Comparison of ENCODE assay signal across 16 cellular contexts in the genomic region with DNA sequence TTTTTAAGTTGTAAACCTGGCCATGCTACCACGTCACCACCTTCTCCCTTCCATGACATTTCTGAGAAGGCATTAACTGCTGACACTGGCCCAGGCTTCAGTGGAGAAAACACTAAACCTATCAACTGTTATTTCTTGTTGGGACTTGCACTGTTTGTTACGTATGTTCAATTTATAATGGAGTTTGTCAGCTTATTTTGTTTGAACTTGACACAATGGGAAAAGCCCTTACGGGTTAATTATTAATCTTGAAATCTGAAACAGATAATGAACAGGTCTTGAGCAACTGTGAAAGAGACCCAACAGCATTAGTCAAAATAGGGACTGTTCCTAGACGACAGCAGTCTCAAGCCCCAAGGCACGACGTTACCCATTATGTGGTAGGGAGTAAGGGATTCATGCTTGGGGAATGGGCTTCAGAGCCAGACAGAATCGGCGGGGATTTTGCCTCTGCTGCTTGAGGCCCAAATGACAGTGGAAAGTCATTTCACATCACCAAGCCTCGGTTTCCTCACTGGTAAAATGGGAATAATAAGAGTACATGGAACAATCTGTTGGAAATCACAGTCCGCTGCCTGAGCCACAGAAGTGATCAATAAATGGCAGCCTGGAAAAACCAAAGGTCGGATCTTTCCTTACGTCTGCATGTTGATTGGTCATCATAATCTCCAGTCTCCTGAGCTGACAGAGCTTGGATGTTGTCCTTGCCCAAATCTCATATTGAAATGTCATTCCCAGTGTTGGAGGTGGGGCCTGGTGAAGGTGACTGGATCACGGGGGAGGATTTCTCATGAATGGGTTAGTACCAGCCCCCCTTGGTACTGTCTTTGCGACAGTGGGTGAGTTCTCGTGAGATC. TPM values are rescaled to one million over a fixed set of nuclear protein-coding genes. Genes with fewer than 3 reads are reported as not detected.
DNase-seq lines count a peak whose midpoint lies in the region; ATAC-seq and TF ChIP-seq lines count a peak whose summit lies in the region.
"Had no signal": no experiment of that assay in that cellular context is flagged by ENCODE, and none has a peak within 500 bp of the region (broad histone marks: within the 10 kb centered on the region; RNA-seq: fewer than 3 reads in every experiment).

No MANE protein-coding gene starts in this region.

- H3K27ac ChIP-seq in body of pancreas (no peak overlapping the region), endodermal cell (ENCODE audit: low read depth, low read length) (no peak overlapping the region)
- H3K27ac ChIP-seq: colonic mucosa had no signal

- H3K4me1 Mint-ChIP-seq in progenitor cell of endocrine pancreas (ENCODE audit: low read depth) (peaks cover 29% of the 10 kb centered on the region), endodermal cell (peaks cover 13% of the 10 kb centered on the region)

- H3K9me3 ChIP-seq in body of pancreas (no peaks in the 10 kb centered on the region), MG63 (no peaks in the 10 kb centered on the region), endodermal cell (ENCODE audit: control insufficient read depth, low read length) (no peaks in the 10 kb centered on the region)
- H3K9me3 ChIP-seq: BE2C, colonic mucosa had no signal

- ATAC-seq in GM18867 (IDR thresholded peaks at IDR 0.05; ENCODE audit: unreplicated experiment) (peak; percentile 83), HG02610 (IDR thresholded peaks at IDR 0.05; ENCODE audit: unreplicated experiment) (peak; percentile 57), body of pancreas (peak; percentile 58)
- ATAC-seq: stimulated activated naive CD8-positive, alpha-beta T cell treated with anti-CD3 and anti-CD28 coated beads, Interleukin-15, Interleukin-2, amounts not matched to agents 100 U/mL and 50 U/mL, for 24 hours had no signal

- H3K4me3 ChIP-seq in body of pancreas (no peak overlapping the region), MG63 (no peak overlapping the region), endodermal cell (ENCODE audit: low read length) (no peak overlapping the region)
- H3K4me3 ChIP-seq: colonic mucosa had no signal

- H3K36me3 ChIP-seq in body of pancreas (replicated peaks in 1 of 2; ENCODE audit: insufficient read depth in 1 of 2, low read depth in 2 of 2) (no peaks in the 10 kb centered on the region), MG63 (no peaks in the 10 kb centered on the region), endodermal cell (ENCODE audit: control insufficient read depth, insufficient read depth, low read length) (no peaks in the 10 kb centered on the region)
- H3K36me3 ChIP-seq: BE2C, colonic mucosa had no signal

- no peak overlapping the region for H3K4me3 Mint-ChIP-seq in progenitor cell of endocrine pancreas (ENCODE audit: low read depth)
- H3K4me3 Mint-ChIP-seq in endodermal cell, result no peak overlapping the region
- H3K4me3 Mint-ChIP-seq: activated naive CD8-positive, alpha-beta T cell treated with anti-CD3 and anti-CD28 coated beads, Interleukin-2, amount 10 ng/mL, durations not matched to agents 7 days and 5 days had no signal

- H3K4me1 ChIP-seq in body of pancreas, result peaks cover 10% of the 10 kb centered on the region
- no peaks in the 10 kb centered on the region for H3K4me1 ChIP-seq in endodermal cell (ENCODE audit: control insufficient read depth, insufficient read depth, low read length)
- H3K4me1 ChIP-seq: BE2C, colonic mucosa had no signal

- H3K27me3 Mint-ChIP-seq in progenitor cell of endocrine pancreas (no peaks in the 10 kb centered on the region), endodermal cell (ENCODE audit: insufficient read depth) (no peaks in the 10 kb centered on the region)
- H3K27me3 Mint-ChIP-seq: activated naive CD8-positive, alpha-beta T cell treated with anti-CD3 and anti-CD28 coated beads, Interleukin-2, amount 10 ng/mL, durations not matched to agents 7 days and 5 days had no signal

- DNase-seq in body of pancreas, result no peak
- DNase-seq in progenitor cell of endocrine pancreas (ENCODE audit: low spot score, unreplicated experiment), result no peak
- DNase-seq in MG63, result no peak
- DNase-seq in SKM-1 (lab: John Stamatoyannopoulos, UW; ENCODE audit: unreplicated experiment), result no peak
- DNase-seq in endodermal cell, result no peak
- no peak for DNase-seq in T-helper 2 cell
- DNase-seq: activated naive CD8-positive, alpha-beta T cell treated with anti-CD3 and anti-CD28 coated beads, Interleukin-2, amount 10 ng/mL, durations not matched to agents 7 days and 5 days; BE2C; colonic mucosa; NCI-H1092; NCI-H524; SHP77; stimulated activated CD4-positive, alpha-beta T cell treated with anti-CD3 and anti-CD28 coated beads, Interleukin-4, amount 100 ng/mL, for 4 hours; stimulated activated naive CD8-positive, alpha-beta T cell treated with anti-CD3 and anti-CD28 coated beads, Interleukin-15, Interleukin-2, amounts not matched to agents 100 U/mL and 50 U/mL, for 24 hours had no signal

- H3K9ac ChIP-seq in endodermal cell (ENCODE audit: extremely low read depth, low read length, poor library complexity, severe bottlenecking), result no peak overlapping the region

- TF ChIP-seq POLR2A in body of pancreas (IDR thresholded peaks at IDR 0.05), result no peak

- H3K27ac Mint-ChIP-seq in progenitor cell of endocrine pancreas, result peak overlapping the region; percentile 94
- no peak overlapping the region for H3K27ac Mint-ChIP-seq in endodermal cell
- H3K27ac Mint-ChIP-seq: activated naive CD8-positive, alpha-beta T cell treated with anti-CD3 and anti-CD28 coated beads, Interleukin-2, amount 10 ng/mL, durations not matched to agents 7 days and 5 days had no signal

- intact Hi-C loops in body of pancreas (cut with DNase I), result no loop called here

- H3K36me3 Mint-ChIP-seq in progenitor cell of endocrine pancreas (ENCODE audit: insufficient read depth) (no peaks in the 10 kb centered on the region), endodermal cell (ENCODE audit: low read depth) (peaks cover 2% of the 10 kb centered on the region)

- WGBS in body of pancreas, 2 donors, result 52 to 59% methylated on average over 15 of the region's 15 CpGs
- 88 to 93% methylated on average over 12 to 15 of the region's 15 CpGs for WGBS in endodermal cell (ENCODE audit: insufficient coverage in 1 of 2, insufficient read length in 1 of 2), 2 experiments

- H3K9me3 Mint-ChIP-seq in progenitor cell of endocrine pancreas (ENCODE audit: low read depth), result no peaks in the 10 kb centered on the region
- H3K9me3 Mint-ChIP-seq in endodermal cell, result no peaks in the 10 kb centered on the region
- H3K9me3 Mint-ChIP-seq: activated naive CD8-positive, alpha-beta T cell treated with anti-CD3 and anti-CD28 coated beads, Interleukin-2, amount 10 ng/mL, durations not matched to agents 7 days and 5 days had no signal

- H3K27me3 ChIP-seq in body of pancreas (no peaks in the 10 kb centered on the region), MG63 (no peaks in the 10 kb centered on the region), endodermal cell (ENCODE audit: control insufficient read depth, insufficient read depth, low read length, poor library complexity, severe bottlenecking) (no peaks in the 10 kb centered on the region)
- H3K27me3 ChIP-seq: BE2C, colonic mucosa had no signal

- TF ChIP-seq CTCF in body of pancreas (IDR thresholded peaks at IDR 0.05), result no peak
- TF ChIP-seq CTCF in progenitor cell of endocrine pancreas (IDR thresholded peaks at IDR 0.05; ENCODE audit: unreplicated experiment), result no peak
- TF ChIP-seq CTCF in endodermal cell (conservative IDR thresholded peaks at IDR 0.05), result no peak

RNA-seq across cellular contexts. Expression of a gene that starts 44.5 kb away (rescaled TPM):
- total RNA-seq in body of pancreas (1 to 10 TPM; 3.6 to 8.8 TPM), progenitor cell of endocrine pancreas (35.4 and 36.8 TPM in 2 replicates), endodermal cell (10 to 100 TPM; 29.4 to 33.3 TPM)
- 0.42 and 2.2 TPM in 2 replicates for total RNA-seq in MG63 (2014; rRNA removed; shearing (Covaris generic); ENCODE audit: low replicate concordance)
- 23.9 TPM for polyA plus RNA-seq in endodermal cell (2013, experiment 1 of 2)
- 24.3 TPM for polyA plus RNA-seq in endodermal cell (2013, experiment 2 of 2)
